Comparison of ENCODE assay signal across 10 cellular contexts in genomic region chr3:30688776-30689175, GRCh38.
DNase-seq lines count a peak whose midpoint lies in the region; ATAC-seq, FAIRE-seq and TF ChIP-seq lines count a peak whose summit lies in the region.
"Had no signal": no experiment of that assay in that cellular context is flagged by ENCODE, and none has a peak within 500 bp of the region (broad histone marks: within the 10 kb centered on the region; RNA-seq: fewer than 3 reads in every experiment).

No MANE protein-coding gene starts in this region.

- H3K9me1 ChIP-seq in IMR-90 (ENCODE audit: insufficient read depth, low read length), result peaks cover 14% of the 10 kb centered on the region

- H3K9me3 Mint-ChIP-seq in dendritic cell treated with granulocyte-macrophage colony-stimulating factor and Interleukin-4, amounts not matched to agents 40 ng/mL and 50 ng/mL, for 4 days, result no peaks in the 10 kb centered on the region

- no peak for FAIRE-seq in urothelium cell line (lab: Jason Lieb, UNC)

- no peak for TF ChIP-seq RAD21 in IMR-90 (IDR thresholded peaks at IDR 0.05; ENCODE audit: low read length)

- H3K9ac ChIP-seq in IMR-90 (ENCODE audit: low read depth, low read length), result no peak overlapping the region
- no peak overlapping the region for H3K9ac ChIP-seq in muscle layer of colon (ENCODE audit: low read length)

- peak overlapping the region; percentile 40; the same call in 1 of the 2 replicates for H4K91ac ChIP-seq in IMR-90 (ENCODE audit: insufficient read depth, low read depth, low read length)

- H3K79me1 ChIP-seq in IMR-90 (ENCODE audit: low read depth in 1 of 2, low read length in 2 of 2), result peaks cover 7 to 40% of the 10 kb centered on the region in 2 experiments; a peak in 3 of 4 replicates

- H4K20me1 ChIP-seq in IMR-90 (ENCODE audit: insufficient read depth, low read length), result no peaks in the 10 kb centered on the region

- peak overlapping the region; percentile 26 to 38; a peak in 2 of 4 replicates for H4K8ac ChIP-seq in IMR-90 (ENCODE audit: low read depth in 2 of 2, low read length in 2 of 2)

- peak overlapping the region; percentile 6 for H3K14ac ChIP-seq in IMR-90 (replicated peaks; ENCODE audit: low read depth, low read length)

- peaks cover 92% of the 10 kb centered on the region for H3K36me3 Mint-ChIP-seq in dendritic cell treated with granulocyte-macrophage colony-stimulating factor and Interleukin-4, amounts not matched to agents 40 ng/mL and 50 ng/mL, for 4 days (ENCODE audit: low read depth)

- H3K18ac ChIP-seq in IMR-90 (ENCODE audit: low read depth, low read length), result no peak overlapping the region; the same call in 1 of the 2 replicates

- in situ Hi-C loops in IMR-90 (cut with MboI; ENCODE audit: low sequenced_read_pairs), result no loop called here

- BruUV-seq in IMR-90 (replicated peaks; lab: Mats Ljungman, UMichigan), result no TSS peak

- H3K4me1 ChIP-seq in IMR-90 (ENCODE audit: control insufficient read depth, insufficient read depth, low read length), result peaks cover 10% of the 10 kb centered on the region
- H3K4me1 ChIP-seq in muscle layer of colon (ENCODE audit: insufficient read depth, low read length), result peaks cover 99% of the 10 kb centered on the region

- no peak overlapping the region for H2AK5ac ChIP-seq in IMR-90 (ENCODE audit: low read depth, low read length)

- peak overlapping the region; percentile 77 for H3K4ac ChIP-seq in IMR-90 (ENCODE audit: low read depth, low read length)

- H4K5ac ChIP-seq in IMR-90 (ENCODE audit: low read depth, low read length), result peak overlapping the region; percentile 0; the same call in 1 of the 2 replicates

- H3K56ac ChIP-seq in IMR-90 (ENCODE audit: extremely low read depth, insufficient read depth, low read length), result peak overlapping the region; percentile 18; the same call in 1 of the 2 replicates

- H3K9me3 ChIP-seq in IMR-90 (ENCODE audit: control insufficient read depth, insufficient read depth, low read length) (no peaks in the 10 kb centered on the region), muscle layer of colon (ENCODE audit: low read length) (no peaks in the 10 kb centered on the region)

- no peak overlapping the region for H2AFZ ChIP-seq in IMR-90 (replicated peaks; ENCODE audit: low read length, poor library complexity)

- H2BK5ac ChIP-seq in IMR-90 (ENCODE audit: low read depth, low read length, poor library complexity, severe bottlenecking), result peak overlapping the region; percentile 25

- H3K27ac ChIP-seq in 22Rv1, result peak overlapping the region; percentile 62
- no peak overlapping the region; the same call in 1 of the 2 replicates for H3K27ac ChIP-seq in IMR-90 (ENCODE audit: insufficient read depth, low read length)
- H3K27ac ChIP-seq in muscle layer of colon (ENCODE audit: low read depth, low read length), result peak overlapping the region; percentile 62

- CTCF ChIA-PET in IMR-90 (lab: Yijun Ruan, JAX), result interaction anchor here (0.7 to 0.8 kb wide), 2 partner anchors 184 to 587 kb away, joined by 3 to 4 read pairs; no protein-coding TSS in a partner anchor

- peak; percentile 75 for DNase-seq in IMR-90
- no peak for DNase-seq in DMS53 (lab: John Stamatoyannopoulos, UW)
- no peak for DNase-seq in urothelium cell line (ENCODE audit: low spot score)
- DNase-seq in posterior vena cava (ENCODE audit: low spot score), result no peak
- DNase-seq: activated CD4-positive, alpha-beta T cell treated with anti-CD3 and anti-CD28 coated beads for 4 hours; H7 had no signal

- intact Hi-C loops in IMR-90 (cut with micrococcal nuclease) (loop anchor here (1.0 kb wide), 1 partner anchor 586 kb away; no protein-coding TSS in a partner anchor), posterior vena cava (cut with DNase I) (loop anchor here in 1 of 2 donors (10.0 kb wide), 1 partner anchor 174 kb away; no protein-coding TSS in a partner anchor)
- intact Hi-C loops in dendritic cell treated with granulocyte-macrophage colony-stimulating factor and Interleukin-4, amounts not matched to agents 40 ng/mL and 50 ng/mL, for 4 days (cut with micrococcal nuclease), result loop anchor here (2.0 kb wide), 1 partner anchor 78 kb away; no protein-coding TSS in a partner anchor

- POLR2A ChIA-PET in IMR-90 (lab: Charles Lee; ENCODE audit: unreplicated experiment), result interaction anchor here (0.8 kb wide), 1 partner anchor 83 kb away, joined by 3 read pairs; the partner anchor contains the start of gene TGFBR2

- H2BK20ac ChIP-seq in IMR-90 (ENCODE audit: low read depth, low read length), result peak overlapping the region; percentile 44; the same call in 1 of the 2 replicates

- no peak overlapping the region for H3K4me2 ChIP-seq in IMR-90 (ENCODE audit: low read depth, low read length)

- H3K27ac Mint-ChIP-seq in dendritic cell treated with granulocyte-macrophage colony-stimulating factor and Interleukin-4, amounts not matched to agents 40 ng/mL and 50 ng/mL, for 4 days, result peak overlapping the region; percentile 35

- peak overlapping the region; percentile 74; the same call in 1 of the 2 replicates for H3K23ac ChIP-seq in IMR-90 (ENCODE audit: low read depth, low read length)

- H2AK9ac ChIP-seq in IMR-90 (replicated peaks; ENCODE audit: low read depth, low read length, poor library complexity), result no peak overlapping the region

- no peaks in the 10 kb centered on the region for H3K27me3 Mint-ChIP-seq in dendritic cell treated with granulocyte-macrophage colony-stimulating factor and Interleukin-4, amounts not matched to agents 40 ng/mL and 50 ng/mL, for 4 days

- TF ChIP-seq CTCF in 22Rv1 (IDR thresholded peaks at IDR 0.05) (no peak), IMR-90 (conservative IDR thresholded peaks at IDR 0.05; ENCODE audit: low read depth, low read length) (no peak)

- no CpG with 5 or more reads among the region's 5 CpGs for WGBS in IMR-90 (ENCODE audit: extremely low coverage in 2 of 2, insufficient read length in 1 of 2), 2 experiments

- H3K4me1 Mint-ChIP-seq in dendritic cell treated with granulocyte-macrophage colony-stimulating factor and Interleukin-4, amounts not matched to agents 40 ng/mL and 50 ng/mL, for 4 days (ENCODE audit: low read depth), result peaks cover 33% of the 10 kb centered on the region

- no peaks in the 10 kb centered on the region for H3K27me3 ChIP-seq in IMR-90 (ENCODE audit: control insufficient read depth, insufficient read depth, low read length)
- H3K27me3 ChIP-seq in muscle layer of colon (ENCODE audit: control insufficient read depth in 1 of 2, insufficient read depth in 2 of 2, low read length in 2 of 2), result no peaks in the 10 kb centered on the region

- no peak overlapping the region for H3K4me3 Mint-ChIP-seq in dendritic cell treated with granulocyte-macrophage colony-stimulating factor and Interleukin-4, amounts not matched to agents 40 ng/mL and 50 ng/mL, for 4 days

- TF ChIP-seq POLR2A in IMR-90 (IDR thresholded peaks at IDR 0.05; ENCODE audit: low read depth, low read length), result no peak

- peak; percentile 35 for ATAC-seq in IMR-90 (ENCODE audit: low read depth)
- ATAC-seq in HG02798 (IDR thresholded peaks at IDR 0.05; ENCODE audit: poor library complexity, unreplicated experiment), result no peak

- H3K4me3 ChIP-seq in IMR-90 (ENCODE audit: insufficient read depth, low read depth, low read length) (no peak overlapping the region), muscle layer of colon (ENCODE audit: low read depth in 1 of 2, low read length in 2 of 2) (peak overlapping the region in 1 of 2 donors; percentile 9)

- dilution Hi-C loops in IMR-90 (cut with HindIII; ENCODE audit: low sequenced_read_pairs, unreplicated experiment), result no loop called here

- H3K36me3 ChIP-seq in IMR-90 (ENCODE audit: control insufficient read depth, insufficient read depth, low read length) (peaks cover 25% of the 10 kb centered on the region), muscle layer of colon (ENCODE audit: insufficient read depth, low read length) (peaks cover 31% of the 10 kb centered on the region)

- peak overlapping the region; percentile 80 for H2BK120ac ChIP-seq in IMR-90 (ENCODE audit: low read depth, low read length)

- 0 out of 3 replicates have a peak overlapping the region, but pooled peaks have one; percentile 5 for H2BK15ac ChIP-seq in IMR-90 (ENCODE audit: low read depth, low read length)

TF ChIP-seq in IMR-90, 13 proteins besides CTCF, POLR2A, EP300 and RAD21:
- TF ChIP-seq NFE2L2 (IDR thresholded peaks at IDR 0.05; ENCODE audit: low read depth, low read length) (no peak), ELK1 (IDR thresholded peaks at IDR 0.05; ENCODE audit: borderline replicate concordance, low read depth, low read length) (no peak), RFX5 (IDR thresholded peaks at IDR 0.05; ENCODE audit: low read depth, low read length) (no peak), FOS (IDR thresholded peaks at IDR 0.05; ENCODE audit: low read depth, low read length) (no peak), CEBPB (IDR thresholded peaks at IDR 0.05; ENCODE audit: low read depth, low read length) (no peak), MXI1 (IDR thresholded peaks at IDR 0.05; ENCODE audit: borderline replicate concordance, low read depth, low read length) (no peak)
